1 cellular context compared by ENCODE assay signal in genomic region chr16:87387942-87388817, GRCh38.
TF ChIP-seq lines count a peak whose summit lies in the region.

No MANE protein-coding gene starts in this region.

TF ChIP-seq in K562, 482 proteins besides CTCF, POLR2A, EP300 and RAD21 (continued from another document and continues in another):
- TF ChIP-seq ZBTB11 (CRISPR knock-in tag; IDR thresholded peaks at IDR 0.05) (peak in 1 of 3 experiments; percentile 51; a peak in 2 of 6 replicates), REST (CRISPR knock-in tag; IDR thresholded peaks at IDR 0.05; ENCODE audit: low read depth) (no peak), MED1 (CRISPR knock-in tag; IDR thresholded peaks at IDR 0.05; ENCODE audit: borderline replicate concordance) (no peak), ZNF224 (CRISPR knock-in tag; IDR thresholded peaks at IDR 0.05) (no peak), KLF10 (CRISPR knock-in tag; IDR thresholded peaks at IDR 0.05) (no peak), ZBTB17 (CRISPR knock-in tag; IDR thresholded peaks at IDR 0.05) (peak; percentile 56; the same call in 1 of the 2 replicates), TCF7L2 (IDR thresholded peaks at IDR 0.05; ENCODE audit: low read depth, low read length) (no peak), KLF16 (IDR thresholded peaks at IDR 0.05) (no peak), PTRF (tag; IDR thresholded peaks at IDR 0.05) (peak; percentile 68; the same call in 1 of the 2 replicates), CXXC5 (CRISPR knock-in tag; IDR thresholded peaks at IDR 0.05) (peak; percentile 77), ZBTB2 (IDR thresholded peaks at IDR 0.05) (no peak), GABPA (tag; conservative IDR thresholded peaks at IDR 0.05; ENCODE audit: low read depth) (peak; percentile 83), ZNF384 (IDR thresholded peaks at IDR 0.05; ENCODE audit: low read depth, low read length) (peak; percentile 84), ZNF586 (CRISPR knock-in tag; conservative IDR thresholded peaks at IDR 0.05) (no peak), SMC3 (conservative IDR thresholded peaks at IDR 0.05; ENCODE audit: insufficient read depth, low read depth, low read length) (no peak), ZBTB34 (CRISPR knock-in tag; IDR thresholded peaks at IDR 0.05) (peak; percentile 86), ARHGAP35 (IDR thresholded peaks at IDR 0.05; ENCODE audit: partially characterized antibody) (no peak), POLR2G (IDR thresholded peaks at IDR 0.05; ENCODE audit: low read depth, low read length) (no peak), HDAC3 (IDR thresholded peaks at IDR 0.05; ENCODE audit: borderline replicate concordance, partially characterized antibody) (peak; percentile 63), KDM5B (IDR thresholded peaks at IDR 0.05; ENCODE audit: insufficient replicate concordance, low read depth, low read length) (peak; percentile 41), YY1 (IDR thresholded peaks at IDR 0.05; ENCODE audit: borderline replicate concordance in 1 of 3, control insufficient read depth in 1 of 3, extremely low read depth in 1 of 3, insufficient read depth in 3 of 3, insufficient read length in 1 of 3, insufficient replicate concordance in 2 of 3, low read depth in 1 of 3, low read length in 2 of 3) (peak; percentile 92 to 100 (median 98)), FOXP1 (CRISPR knock-in tag; IDR thresholded peaks at IDR 0.05) (peak; percentile 99), ZNF583 (CRISPR knock-in tag; IDR thresholded peaks at IDR 0.05) (peak; percentile 79; the same call in 1 of the 2 replicates), HNRNPLL (IDR thresholded peaks at IDR 0.05; ENCODE audit: low read depth, low read length, poor library complexity, severe bottlenecking) (peak; percentile 94), TSC22D4 (tag; IDR thresholded peaks at IDR 0.05) (no peak), HMG20A (CRISPR knock-in tag; conservative IDR thresholded peaks at IDR 0.05) (no peak)
- TF ChIP-seq, protein P1, sequence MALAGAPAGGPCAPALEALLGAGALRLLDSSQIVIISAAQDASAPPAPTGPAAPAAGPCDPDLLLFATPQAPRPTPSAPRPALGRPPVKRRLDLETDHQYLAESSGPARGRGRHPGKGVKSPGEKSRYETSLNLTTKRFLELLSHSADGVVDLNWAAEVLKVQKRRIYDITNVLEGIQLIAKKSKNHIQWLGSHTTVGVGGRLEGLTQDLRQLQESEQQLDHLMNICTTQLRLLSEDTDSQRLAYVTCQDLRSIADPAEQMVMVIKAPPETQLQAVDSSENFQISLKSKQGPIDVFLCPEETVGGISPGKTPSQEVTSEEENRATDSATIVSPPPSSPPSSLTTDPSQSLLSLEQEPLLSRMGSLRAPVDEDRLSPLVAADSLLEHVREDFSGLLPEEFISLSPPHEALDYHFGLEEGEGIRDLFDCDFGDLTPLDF (CRISPR knock-in tag; IDR thresholded peaks at IDR 0.05): no peak
- TF ChIP-seq, protein P2, sequence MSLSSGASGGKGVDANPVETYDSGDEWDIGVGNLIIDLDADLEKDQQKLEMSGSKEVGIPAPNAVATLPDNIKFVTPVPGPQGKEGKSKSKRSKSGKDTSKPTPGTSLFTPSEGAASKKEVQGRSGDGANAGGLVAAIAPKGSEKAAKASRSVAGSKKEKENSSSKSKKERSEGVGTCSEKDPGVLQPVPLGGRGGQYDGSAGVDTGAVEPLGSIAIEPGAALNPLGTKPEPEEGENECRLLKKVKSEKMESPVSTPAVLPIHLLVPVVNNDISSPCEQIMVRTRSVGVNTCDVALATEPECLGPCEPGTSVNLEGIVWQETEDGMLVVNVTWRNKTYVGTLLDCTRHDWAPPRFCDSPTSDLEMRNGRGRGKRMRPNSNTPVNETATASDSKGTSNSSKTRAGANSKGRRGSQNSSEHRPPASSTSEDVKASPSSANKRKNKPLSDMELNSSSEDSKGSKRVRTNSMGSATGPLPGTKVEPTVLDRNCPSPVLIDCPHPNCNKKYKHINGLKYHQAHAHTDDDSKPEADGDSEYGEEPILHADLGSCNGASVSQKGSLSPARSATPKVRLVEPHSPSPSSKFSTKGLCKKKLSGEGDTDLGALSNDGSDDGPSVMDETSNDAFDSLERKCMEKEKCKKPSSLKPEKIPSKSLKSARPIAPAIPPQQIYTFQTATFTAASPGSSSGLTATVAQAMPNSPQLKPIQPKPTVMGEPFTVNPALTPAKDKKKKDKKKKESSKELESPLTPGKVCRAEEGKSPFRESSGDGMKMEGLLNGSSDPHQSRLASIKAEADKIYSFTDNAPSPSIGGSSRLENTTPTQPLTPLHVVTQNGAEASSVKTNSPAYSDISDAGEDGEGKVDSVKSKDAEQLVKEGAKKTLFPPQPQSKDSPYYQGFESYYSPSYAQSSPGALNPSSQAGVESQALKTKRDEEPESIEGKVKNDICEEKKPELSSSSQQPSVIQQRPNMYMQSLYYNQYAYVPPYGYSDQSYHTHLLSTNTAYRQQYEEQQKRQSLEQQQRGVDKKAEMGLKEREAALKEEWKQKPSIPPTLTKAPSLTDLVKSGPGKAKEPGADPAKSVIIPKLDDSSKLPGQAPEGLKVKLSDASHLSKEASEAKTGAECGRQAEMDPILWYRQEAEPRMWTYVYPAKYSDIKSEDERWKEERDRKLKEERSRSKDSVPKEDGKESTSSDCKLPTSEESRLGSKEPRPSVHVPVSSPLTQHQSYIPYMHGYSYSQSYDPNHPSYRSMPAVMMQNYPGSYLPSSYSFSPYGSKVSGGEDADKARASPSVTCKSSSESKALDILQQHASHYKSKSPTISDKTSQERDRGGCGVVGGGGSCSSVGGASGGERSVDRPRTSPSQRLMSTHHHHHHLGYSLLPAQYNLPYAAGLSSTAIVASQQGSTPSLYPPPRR (CRISPR knock-in tag; IDR thresholded peaks at IDR 0.05; ENCODE audit: borderline replicate concordance): no peak
- TF ChIP-seq, protein P3, sequence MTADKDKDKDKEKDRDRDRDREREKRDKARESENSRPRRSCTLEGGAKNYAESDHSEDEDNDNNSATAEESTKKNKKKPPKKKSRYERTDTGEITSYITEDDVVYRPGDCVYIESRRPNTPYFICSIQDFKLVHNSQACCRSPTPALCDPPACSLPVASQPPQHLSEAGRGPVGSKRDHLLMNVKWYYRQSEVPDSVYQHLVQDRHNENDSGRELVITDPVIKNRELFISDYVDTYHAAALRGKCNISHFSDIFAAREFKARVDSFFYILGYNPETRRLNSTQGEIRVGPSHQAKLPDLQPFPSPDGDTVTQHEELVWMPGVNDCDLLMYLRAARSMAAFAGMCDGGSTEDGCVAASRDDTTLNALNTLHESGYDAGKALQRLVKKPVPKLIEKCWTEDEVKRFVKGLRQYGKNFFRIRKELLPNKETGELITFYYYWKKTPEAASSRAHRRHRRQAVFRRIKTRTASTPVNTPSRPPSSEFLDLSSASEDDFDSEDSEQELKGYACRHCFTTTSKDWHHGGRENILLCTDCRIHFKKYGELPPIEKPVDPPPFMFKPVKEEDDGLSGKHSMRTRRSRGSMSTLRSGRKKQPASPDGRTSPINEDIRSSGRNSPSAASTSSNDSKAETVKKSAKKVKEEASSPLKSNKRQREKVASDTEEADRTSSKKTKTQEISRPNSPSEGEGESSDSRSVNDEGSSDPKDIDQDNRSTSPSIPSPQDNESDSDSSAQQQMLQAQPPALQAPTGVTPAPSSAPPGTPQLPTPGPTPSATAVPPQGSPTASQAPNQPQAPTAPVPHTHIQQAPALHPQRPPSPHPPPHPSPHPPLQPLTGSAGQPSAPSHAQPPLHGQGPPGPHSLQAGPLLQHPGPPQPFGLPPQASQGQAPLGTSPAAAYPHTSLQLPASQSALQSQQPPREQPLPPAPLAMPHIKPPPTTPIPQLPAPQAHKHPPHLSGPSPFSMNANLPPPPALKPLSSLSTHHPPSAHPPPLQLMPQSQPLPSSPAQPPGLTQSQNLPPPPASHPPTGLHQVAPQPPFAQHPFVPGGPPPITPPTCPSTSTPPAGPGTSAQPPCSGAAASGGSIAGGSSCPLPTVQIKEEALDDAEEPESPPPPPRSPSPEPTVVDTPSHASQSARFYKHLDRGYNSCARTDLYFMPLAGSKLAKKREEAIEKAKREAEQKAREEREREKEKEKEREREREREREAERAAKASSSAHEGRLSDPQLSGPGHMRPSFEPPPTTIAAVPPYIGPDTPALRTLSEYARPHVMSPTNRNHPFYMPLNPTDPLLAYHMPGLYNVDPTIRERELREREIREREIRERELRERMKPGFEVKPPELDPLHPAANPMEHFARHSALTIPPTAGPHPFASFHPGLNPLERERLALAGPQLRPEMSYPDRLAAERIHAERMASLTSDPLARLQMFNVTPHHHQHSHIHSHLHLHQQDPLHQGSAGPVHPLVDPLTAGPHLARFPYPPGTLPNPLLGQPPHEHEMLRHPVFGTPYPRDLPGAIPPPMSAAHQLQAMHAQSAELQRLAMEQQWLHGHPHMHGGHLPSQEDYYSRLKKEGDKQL (CRISPR knock-in tag; IDR thresholded peaks at IDR 0.05; ENCODE audit: borderline replicate concordance): no peak
- TF ChIP-seq, protein P4, sequence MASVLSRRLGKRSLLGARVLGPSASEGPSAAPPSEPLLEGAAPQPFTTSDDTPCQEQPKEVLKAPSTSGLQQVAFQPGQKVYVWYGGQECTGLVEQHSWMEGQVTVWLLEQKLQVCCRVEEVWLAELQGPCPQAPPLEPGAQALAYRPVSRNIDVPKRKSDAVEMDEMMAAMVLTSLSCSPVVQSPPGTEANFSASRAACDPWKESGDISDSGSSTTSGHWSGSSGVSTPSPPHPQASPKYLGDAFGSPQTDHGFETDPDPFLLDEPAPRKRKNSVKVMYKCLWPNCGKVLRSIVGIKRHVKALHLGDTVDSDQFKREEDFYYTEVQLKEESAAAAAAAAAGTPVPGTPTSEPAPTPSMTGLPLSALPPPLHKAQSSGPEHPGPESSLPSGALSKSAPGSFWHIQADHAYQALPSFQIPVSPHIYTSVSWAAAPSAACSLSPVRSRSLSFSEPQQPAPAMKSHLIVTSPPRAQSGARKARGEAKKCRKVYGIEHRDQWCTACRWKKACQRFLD (CRISPR knock-in tag; IDR thresholded peaks at IDR 0.05): peak; percentile 91; the same call in 1 of the 2 replicates
